In the genomic region with DNA sequence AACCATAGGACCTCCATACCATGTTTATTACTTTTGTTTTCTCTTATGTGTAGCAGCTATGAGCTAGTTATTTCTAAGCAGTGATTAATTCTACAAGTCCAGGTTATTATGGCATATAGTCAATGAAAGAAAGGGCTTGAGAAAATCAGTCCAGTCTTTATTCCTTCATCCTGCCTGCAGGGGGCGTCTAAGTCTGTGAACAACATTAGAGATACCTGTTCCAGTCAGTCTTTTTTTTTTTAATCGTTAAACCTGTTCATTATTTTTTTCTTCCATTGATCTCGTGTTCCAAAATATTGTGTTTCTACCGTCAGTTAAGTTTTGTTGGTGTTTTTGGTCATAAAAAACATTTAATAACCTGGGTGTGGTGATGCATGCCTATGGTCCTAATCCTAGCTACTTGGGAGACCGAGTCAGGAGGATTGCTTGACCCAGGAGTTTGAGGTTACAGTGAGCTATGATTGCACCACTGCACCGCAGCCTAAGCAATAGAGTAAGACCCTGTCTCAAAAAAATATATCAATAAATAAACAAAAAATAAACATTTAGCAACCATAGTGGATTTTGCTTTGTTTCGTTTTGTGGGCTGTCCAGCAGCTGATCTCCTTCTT, we compare ENCODE assay signal across 9 cellular contexts. TPM values are rescaled to one million over a fixed set of nuclear protein-coding genes. Genes with fewer than 3 reads are reported as not detected.
DNase-seq lines count a peak whose midpoint lies in the region; ATAC-seq and TF ChIP-seq lines count a peak whose summit lies in the region.
"Had no signal": no experiment of that assay in that cellular context is flagged by ENCODE, and none has a peak within 500 bp of the region (broad histone marks: within the 10 kb centered on the region; RNA-seq: fewer than 3 reads in every experiment).

No MANE protein-coding gene starts in this region.

- H3K4me3 ChIP-seq in GM23338: no peak overlapping the region
- H3K4me3 ChIP-seq: skin epidermis had no signal

- H2AFZ ChIP-seq in GM23338: no peak overlapping the region

- peak; percentile 73 to 93 for TF ChIP-seq CTCF in GM23338 (conservative IDR thresholded peaks at IDR 0.05; ENCODE audit: low read depth in 2 of 2)

- H4K20me1 ChIP-seq in GM23338 (replicated peaks; ENCODE audit: insufficient read depth): no peaks in the 10 kb centered on the region

- H3K27me3 ChIP-seq in GM23338 (ENCODE audit: insufficient read depth): no peaks in the 10 kb centered on the region

- no peak overlapping the region for H3K27ac ChIP-seq in GM23338 (ENCODE audit: low read depth)

- H3K4me1 ChIP-seq in GM23338 (ENCODE audit: insufficient read depth): peaks cover 4% of the 10 kb centered on the region

- peak; percentile 52; the same call in 1 of the 3 replicates for ATAC-seq in GM23338
- ATAC-seq in GM18868 (IDR thresholded peaks at IDR 0.05; ENCODE audit: unreplicated experiment): no peak

- H3K4me3 Mint-ChIP-seq in GM23338: no peak overlapping the region

- peaks cover under 1% of the 10 kb centered on the region; the same call in 1 of the 3 replicates for H3K9me3 Mint-ChIP-seq in GM23338

- H3K4me1 Mint-ChIP-seq in GM23338: peaks cover 18% of the 10 kb centered on the region

- H3K27me3 Mint-ChIP-seq in GM23338 (ENCODE audit: insufficient read depth, low read depth, poor library complexity): peaks cover 4% of the 10 kb centered on the region

- no peaks in the 10 kb centered on the region for H3F3A ChIP-seq in GM23338 (replicated peaks; ENCODE audit: low read depth)

- H3K36me3 ChIP-seq in GM23338 (ENCODE audit: insufficient read depth): no peaks in the 10 kb centered on the region

- H3K36me3 Mint-ChIP-seq in GM23338 (ENCODE audit: low read depth): 0 out of 3 replicates have a peak, but pooled peaks cover under 1% of the 10 kb centered on the region

- no peak overlapping the region for H3K27ac Mint-ChIP-seq in GM23338

- no peak overlapping the region for H3K4me2 ChIP-seq in GM23338

- H3K79me2 ChIP-seq in GM23338 (replicated peaks; ENCODE audit: insufficient read depth): no peaks in the 10 kb centered on the region

- H3K9me2 ChIP-seq in GM23338 (ENCODE audit: insufficient read depth): 0 out of 2 replicates have a peak, but pooled peaks cover 4% of the 10 kb centered on the region

- DNase-seq in AG08396 (ENCODE audit: low spot score) (peak; percentile 37), GM23338 (ENCODE audit: low spot score) (peak; percentile 84), NCI-H345 (lab: John Stamatoyannopoulos, UW) (peak; percentile 70), dedifferentiated amniotic fluid mesenchymal stem cell (ENCODE audit: extremely low spot score) (peak; percentile 55), mucosa of gallbladder (ENCODE audit: low spot score) (peak; percentile 73)
- DNase-seq in activated CD4-positive, alpha-beta T cell treated with anti-CD3 and anti-CD28 coated beads for 48 hours: peak; percentile 88
- peak; percentile 57 for DNase-seq in stimulated activated CD8-positive, alpha-beta memory T cell treated with anti-CD3 and anti-CD28 coated beads, Interleukin-7, amount 100 ng/mL, for 24 hours (ENCODE audit: low read depth)

TF ChIP-seq in GM23338, 12 proteins besides CTCF, POLR2A, EP300 and RAD21 (continues in another document):
- TF ChIP-seq JUNB (IDR thresholded peaks at IDR 0.05; ENCODE audit: unreplicated experiment): no peak
- no peak for TF ChIP-seq EZH2phosphoT487 (IDR thresholded peaks at IDR 0.05; ENCODE audit: unreplicated experiment)
- no peak for TF ChIP-seq STAT1 (IDR thresholded peaks at IDR 0.05; ENCODE audit: unreplicated experiment)
- no peak for TF ChIP-seq EZH2 (IDR thresholded peaks at IDR 0.05; ENCODE audit: low read depth, unreplicated experiment)
- TF ChIP-seq, protein P1, sequence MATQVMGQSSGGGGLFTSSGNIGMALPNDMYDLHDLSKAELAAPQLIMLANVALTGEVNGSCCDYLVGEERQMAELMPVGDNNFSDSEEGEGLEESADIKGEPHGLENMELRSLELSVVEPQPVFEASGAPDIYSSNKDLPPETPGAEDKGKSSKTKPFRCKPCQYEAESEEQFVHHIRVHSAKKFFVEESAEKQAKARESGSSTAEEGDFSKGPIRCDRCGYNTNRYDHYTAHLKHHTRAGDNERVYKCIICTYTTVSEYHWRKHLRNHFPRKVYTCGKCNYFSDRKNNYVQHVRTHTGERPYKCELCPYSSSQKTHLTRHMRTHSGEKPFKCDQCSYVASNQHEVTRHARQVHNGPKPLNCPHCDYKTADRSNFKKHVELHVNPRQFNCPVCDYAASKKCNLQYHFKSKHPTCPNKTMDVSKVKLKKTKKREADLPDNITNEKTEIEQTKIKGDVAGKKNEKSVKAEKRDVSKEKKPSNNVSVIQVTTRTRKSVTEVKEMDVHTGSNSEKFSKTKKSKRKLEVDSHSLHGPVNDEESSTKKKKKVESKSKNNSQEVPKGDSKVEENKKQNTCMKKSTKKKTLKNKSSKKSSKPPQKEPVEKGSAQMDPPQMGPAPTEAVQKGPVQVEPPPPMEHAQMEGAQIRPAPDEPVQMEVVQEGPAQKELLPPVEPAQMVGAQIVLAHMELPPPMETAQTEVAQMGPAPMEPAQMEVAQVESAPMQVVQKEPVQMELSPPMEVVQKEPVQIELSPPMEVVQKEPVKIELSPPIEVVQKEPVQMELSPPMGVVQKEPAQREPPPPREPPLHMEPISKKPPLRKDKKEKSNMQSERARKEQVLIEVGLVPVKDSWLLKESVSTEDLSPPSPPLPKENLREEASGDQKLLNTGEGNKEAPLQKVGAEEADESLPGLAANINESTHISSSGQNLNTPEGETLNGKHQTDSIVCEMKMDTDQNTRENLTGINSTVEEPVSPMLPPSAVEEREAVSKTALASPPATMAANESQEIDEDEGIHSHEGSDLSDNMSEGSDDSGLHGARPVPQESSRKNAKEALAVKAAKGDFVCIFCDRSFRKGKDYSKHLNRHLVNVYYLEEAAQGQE (IDR thresholded peaks at IDR 0.05; ENCODE audit: unreplicated experiment): no peak
- TF ChIP-seq NANOG (IDR thresholded peaks at IDR 0.05; ENCODE audit: borderline replicate concordance): no peak
- TF ChIP-seq, protein P2, sequence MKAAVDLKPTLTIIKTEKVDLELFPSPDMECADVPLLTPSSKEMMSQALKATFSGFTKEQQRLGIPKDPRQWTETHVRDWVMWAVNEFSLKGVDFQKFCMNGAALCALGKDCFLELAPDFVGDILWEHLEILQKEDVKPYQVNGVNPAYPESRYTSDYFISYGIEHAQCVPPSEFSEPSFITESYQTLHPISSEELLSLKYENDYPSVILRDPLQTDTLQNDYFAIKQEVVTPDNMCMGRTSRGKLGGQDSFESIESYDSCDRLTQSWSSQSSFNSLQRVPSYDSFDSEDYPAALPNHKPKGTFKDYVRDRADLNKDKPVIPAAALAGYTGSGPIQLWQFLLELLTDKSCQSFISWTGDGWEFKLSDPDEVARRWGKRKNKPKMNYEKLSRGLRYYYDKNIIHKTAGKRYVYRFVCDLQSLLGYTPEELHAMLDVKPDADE (IDR thresholded peaks at IDR 0.05): no peak
- TF ChIP-seq CREB1 (CRISPR knock-in tag; IDR thresholded peaks at IDR 0.05; ENCODE audit: low read depth): no peak
- TF ChIP-seq ZNF114 (CRISPR knock-in tag; IDR thresholded peaks at IDR 0.05): no peak
- no peak for TF ChIP-seq POLR2AphosphoS5 (IDR thresholded peaks at IDR 0.05; ENCODE audit: low read depth)

RNA-seq across cellular contexts. Expression of a gene that starts 29.4 kb away (rescaled TPM):
- total RNA-seq in GM23338 (2014; rRNA removed; shearing (Covaris generic)): not detected in 2 replicates
- not detected in 2 replicates for polyA plus RNA-seq in GM23338 (2016; fragmentation: Nextera tagmentation; extraction: Ambion mirVana)
- 12.5 TPM for total RNA-seq in mucosa of gallbladder

RNA-seq across cellular contexts. Expression of a gene that starts 57.3 kb away (rescaled TPM):
- 32.9 and 37.8 TPM in 2 replicates for total RNA-seq in GM23338 (2014; rRNA removed; shearing (Covaris generic))
- 7.3 and 8.3 TPM in 2 replicates for polyA plus RNA-seq in GM23338 (2016; fragmentation: Nextera tagmentation; extraction: Ambion mirVana)
- 21.6 TPM for total RNA-seq in mucosa of gallbladder

Comparison
In these comparisons a context has a peak if more than half of its experiments do, and no peak if none do; other contexts are left out.
1. DNase-seq: peak in every context shown above with its lines; median percentile 88 in activated CD4-positive, alpha-beta T cell treated with anti-CD3 and anti-CD28 coated beads for 48 hours; 84 in GM23338; 73 in mucosa of gallbladder; 70 in NCI-H345; 57 in stimulated activated CD8-positive, alpha-beta memory T cell treated with anti-CD3 and anti-CD28 coated beads, Interleukin-7, amount 100 ng/mL, for 24 hours; 55 in dedifferentiated amniotic fluid mesenchymal stem cell; 37 in AG08396.
2. RNA of a gene that starts 29.4 kb away (total RNA-seq): 12.5 TPM in mucosa of gallbladder (single experiment); not detected in GM23338; every median in the first group is over 10 times any median in the second.